In the genomic region with DNA sequence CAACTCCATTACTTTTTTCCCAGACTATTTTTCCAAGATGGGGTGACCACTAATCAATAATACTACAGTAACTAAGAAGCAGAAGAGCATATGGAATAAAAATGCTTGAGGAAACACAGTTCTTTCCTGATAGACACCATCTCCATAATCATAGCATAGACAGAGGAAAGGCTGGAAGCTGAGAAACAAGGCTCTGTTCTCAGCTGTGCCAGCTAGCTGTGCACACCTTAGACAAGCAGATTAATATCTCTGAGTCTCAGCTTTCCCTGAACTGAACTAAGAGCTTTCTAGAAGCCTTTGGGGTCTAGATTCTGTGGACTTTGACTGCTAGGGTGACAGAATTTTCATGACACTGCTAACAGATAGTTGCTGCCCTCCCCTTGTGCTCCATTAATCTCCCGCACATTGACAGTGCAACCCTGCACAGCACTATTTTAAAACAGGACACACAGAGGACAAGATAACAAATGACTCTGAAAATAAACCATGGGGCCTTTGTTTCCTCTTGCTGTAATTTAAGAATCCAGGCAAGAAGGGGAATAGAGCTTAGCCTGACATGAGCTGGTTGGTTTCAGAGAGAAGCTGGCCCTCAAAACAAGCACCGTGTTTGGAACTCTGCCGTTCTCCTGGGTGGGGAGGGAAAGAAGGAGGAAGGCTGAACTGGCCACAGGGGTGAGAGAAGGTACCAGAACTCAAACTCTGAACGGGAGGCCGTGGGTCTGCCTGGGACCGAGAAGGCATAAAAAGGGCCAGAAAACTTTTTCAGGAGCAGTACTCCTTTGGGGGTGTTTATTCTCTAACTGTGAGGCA, we compare ENCODE assay signal across 19 cellular contexts.
"Had no signal": no experiment of that assay in that cellular context is flagged by ENCODE, and none has a peak within 500 bp of the region (broad histone marks: within the 10 kb centered on the region; RNA-seq: fewer than 3 reads in every experiment).

No MANE protein-coding gene starts in this region.

- H3K4me3 ChIP-seq: dorsolateral prefrontal cortex, stomach had no signal

- H3K9me3 ChIP-seq: stomach had no signal

- ATAC-seq: naive thymus-derived CD8-positive, alpha-beta T cell; WTC11 had no signal

- DNase-seq: activated CD4-positive, alpha-beta memory T cell treated with anti-CD3 and anti-CD28 coated beads for 36 hours; activated CD4-positive, alpha-beta T cell treated with anti-CD3 and anti-CD28 coated beads for 4 hours; activated naive CD4-positive, alpha-beta T cell; activated naive CD8-positive, alpha-beta T cell treated with anti-CD3 and anti-CD28 coated beads for 36 hours; activated T-cell treated with anti-CD3 and anti-CD28 coated beads for 4 hours; amygdala; caudate nucleus; dorsolateral prefrontal cortex; glutamatergic neuron; mesendoderm; naive thymus-derived CD8-positive, alpha-beta T cell; posterior cingulate gyrus; retina; small intestine; stimulated activated CD4-positive, alpha-beta T cell treated with anti-CD3 and anti-CD28 coated beads, Interleukin-15, amount 100 ng/mL, for 24 hours; stimulated activated CD4-positive, alpha-beta T cell treated with anti-CD3 and anti-CD28 coated beads, Interleukin-2, amount 100 ng/mL, for 48 hours; stomach; trophoblast cell had no signal

- H3K4me1 ChIP-seq: stomach had no signal

- H3K27ac ChIP-seq: dorsolateral prefrontal cortex, stomach had no signal

- H3K27me3 ChIP-seq: dorsolateral prefrontal cortex, stomach had no signal

- H3K36me3 ChIP-seq: stomach had no signal
